Comparison of ENCODE assay signal across 19 cellular contexts in genomic region chr7:140206963-140207362, GRCh38. TPM values are rescaled to one million over a fixed set of nuclear protein-coding genes. Genes with fewer than 3 reads are reported as not detected.
A peak's percentile ranks its signal among the peaks of the same experiment; 100 is the strongest.
DNase-seq lines count a peak whose midpoint lies in the region; ATAC-seq and TF ChIP-seq lines count a peak whose summit lies in the region.
"Had no signal": no experiment of that assay in that cellular context is flagged by ENCODE, and none has a peak within 500 bp of the region (broad histone marks: within the 10 kb centered on the region; RNA-seq: fewer than 3 reads in every experiment).

No MANE protein-coding gene starts in this region.

- POLR2A ChIA-PET in activated CD4-positive, alpha-beta memory T cell treated with anti-CD3 and anti-CD28 coated beads, Interleukin-2, amount 10 ng/mL, durations not matched to agents 7 days and 5 days (lab: Charles Lee) = interaction anchor here (0.8 to 16.0 kb wide), 7 partner anchors 8 to 152 kb away, joined by 3 to 318 read pairs (median 4); partner anchors contain the start of gene KDM7A

- no peaks in the 10 kb centered on the region for H3K36me3 ChIP-seq in transverse colon

- H3K4me1 Mint-ChIP-seq in activated naive CD4-positive, alpha-beta T cell treated with anti-CD3 and anti-CD28 coated beads for 36 hours (ENCODE audit: low read depth) = peaks cover 62% of the 10 kb centered on the region
- peaks cover 65% of the 10 kb centered on the region for H3K4me1 Mint-ChIP-seq in activated CD4-positive, alpha-beta memory T cell treated with anti-CD3 and anti-CD28 coated beads, Interleukin-2, amount 10 ng/mL, durations not matched to agents 7 days and 5 days
- peaks cover 27% of the 10 kb centered on the region for H3K4me1 Mint-ChIP-seq in neural crest cell
- H3K4me1 Mint-ChIP-seq in stimulated activated naive B cell treated with anti-CD40 and anti-IgM and Interleukin-4, amounts not matched to agents 10 μg/mL and 1 μg/mL and 100 μg/mL, for 72 hours = peaks cover 37 to 63% of the 10 kb centered on the region in 2 donors

- H3K4me1 ChIP-seq in transverse colon = peaks cover 0 to 11% (median 1%) of the 10 kb centered on the region in 4 donors

- H3K36me3 Mint-ChIP-seq in activated naive CD4-positive, alpha-beta T cell treated with anti-CD3 and anti-CD28 coated beads for 36 hours (ENCODE audit: low read depth) = peaks cover 6% of the 10 kb centered on the region
- H3K36me3 Mint-ChIP-seq in activated CD4-positive, alpha-beta memory T cell treated with anti-CD3 and anti-CD28 coated beads, Interleukin-2, amount 10 ng/mL, durations not matched to agents 7 days and 5 days (ENCODE audit: low read depth) = peaks cover 11% of the 10 kb centered on the region
- peaks cover 3% of the 10 kb centered on the region for H3K36me3 Mint-ChIP-seq in neural crest cell (ENCODE audit: low read depth)
- peaks cover 4 to 5% of the 10 kb centered on the region in 2 donors for H3K36me3 Mint-ChIP-seq in stimulated activated naive B cell treated with anti-CD40 and anti-IgM and Interleukin-4, amounts not matched to agents 10 μg/mL and 1 μg/mL and 100 μg/mL, for 72 hours

- H3K27me3 ChIP-seq in transverse colon = no peaks in the 10 kb centered on the region

- peak overlapping the region; percentile 89 for H3K27ac Mint-ChIP-seq in activated naive CD4-positive, alpha-beta T cell treated with anti-CD3 and anti-CD28 coated beads for 36 hours
- peak overlapping the region; percentile 83 for H3K27ac Mint-ChIP-seq in activated CD4-positive, alpha-beta memory T cell treated with anti-CD3 and anti-CD28 coated beads, Interleukin-2, amount 10 ng/mL, durations not matched to agents 7 days and 5 days
- H3K27ac Mint-ChIP-seq in neural crest cell (ENCODE audit: unreplicated experiment) = peak overlapping the region; percentile 76
- no peak overlapping the region for H3K27ac Mint-ChIP-seq in stimulated activated naive B cell treated with anti-CD40 and anti-IgM and Interleukin-4, amounts not matched to agents 10 μg/mL and 1 μg/mL and 100 μg/mL, for 72 hours

- no peak overlapping the region for H3K27ac ChIP-seq in transverse colon

- CTCF ChIA-PET in activated naive CD4-positive, alpha-beta T cell treated with anti-CD3 and anti-CD28 coated beads for 36 hours (lab: Charles Lee) = interaction anchor here (0.9 to 1.1 kb wide), 3 partner anchors 9 to 23 kb away, joined by 3 to 6 read pairs (median 4); no protein-coding TSS in a partner anchor
- CTCF ChIA-PET in activated CD4-positive, alpha-beta memory T cell treated with anti-CD3 and anti-CD28 coated beads, Interleukin-2, amount 10 ng/mL, durations not matched to agents 7 days and 5 days (lab: Charles Lee) = interaction anchor here (0.6 to 1.3 kb wide), 3 partner anchors 29 to 289 kb away, joined by 3 to 5 read pairs (median 3); no protein-coding TSS in a partner anchor

- no peak for DNase-seq in activated naive CD4-positive, alpha-beta T cell treated with anti-CD3 and anti-CD28 coated beads for 36 hours
- DNase-seq in activated naive CD4-positive, alpha-beta T cell (lab: John Stamatoyannopoulos, UW) = no peak
- DNase-seq in COLO829 (ENCODE audit: low spot score) (peak; percentile 42), neural crest cell (ENCODE audit: low read depth, low spot score) (no peak), transverse colon (no peak)
- DNase-seq in activated CD4-positive, alpha-beta memory T cell treated with anti-CD3 and anti-CD28 coated beads, Interleukin-2, amount 10 ng/mL, durations not matched to agents 7 days and 5 days = no peak
- no peak for DNase-seq in stimulated activated naive B cell treated with anti-CD40 and anti-IgM and Interleukin-4, amounts not matched to agents 10 μg/mL and 1 μg/mL and 100 μg/mL, for 72 hours
- no peak for DNase-seq in activated CD8-positive, alpha-beta memory T cell treated with anti-CD3 and anti-CD28 coated beads, Interleukin-2, amount 50 U/mL, for 48 hours
- DNase-seq: ACHN; Karpas-422; MM.1S; NCI-H1105; NCI-H1694 treated with DMSO at 0.1 percent for 48 hours; NCI-H345; NCI-H526 treated with DMSO at 0.1 percent for 48 hours; NK-92 treated with Interleukin-12 subunit alpha and Interleukin-12 subunit beta, amount 100 ng/mL, for 24 hours; OCI-M1; RPMI8226 had no signal

- no peak overlapping the region for H3K4me3 Mint-ChIP-seq in activated naive CD4-positive, alpha-beta T cell treated with anti-CD3 and anti-CD28 coated beads for 36 hours
- peak overlapping the region; percentile 49 for H3K4me3 Mint-ChIP-seq in activated CD4-positive, alpha-beta memory T cell treated with anti-CD3 and anti-CD28 coated beads, Interleukin-2, amount 10 ng/mL, durations not matched to agents 7 days and 5 days
- H3K4me3 Mint-ChIP-seq in neural crest cell = no peak overlapping the region
- H3K4me3 Mint-ChIP-seq in stimulated activated naive B cell treated with anti-CD40 and anti-IgM and Interleukin-4, amounts not matched to agents 10 μg/mL and 1 μg/mL and 100 μg/mL, for 72 hours = no peak overlapping the region

- in situ Hi-C loops in transverse colon (cut with MboI; ENCODE audit: low pct_ligation_motif_present in 1 of 4, low pct_unique_long_range_greater_than_20kb in 1 of 4, low sequenced_read_pairs in 3 of 4) = no loop called here

- H3K27me3 Mint-ChIP-seq in activated naive CD4-positive, alpha-beta T cell treated with anti-CD3 and anti-CD28 coated beads for 36 hours (ENCODE audit: low read depth) = no peaks in the 10 kb centered on the region
- H3K27me3 Mint-ChIP-seq in activated CD4-positive, alpha-beta memory T cell treated with anti-CD3 and anti-CD28 coated beads, Interleukin-2, amount 10 ng/mL, durations not matched to agents 7 days and 5 days = no peaks in the 10 kb centered on the region
- H3K27me3 Mint-ChIP-seq in neural crest cell (ENCODE audit: low read depth) = peaks cover 23% of the 10 kb centered on the region
- H3K27me3 Mint-ChIP-seq in stimulated activated naive B cell treated with anti-CD40 and anti-IgM and Interleukin-4, amounts not matched to agents 10 μg/mL and 1 μg/mL and 100 μg/mL, for 72 hours = peaks cover 3 to 17% of the 10 kb centered on the region in 2 donors

- no peak for TF ChIP-seq POLR2A in transverse colon (IDR thresholded peaks at IDR 0.05)

- TF ChIP-seq EP300 in transverse colon (IDR thresholded peaks at IDR 0.05; ENCODE audit: low read depth) = no peak

- WGBS in transverse colon (ENCODE audit: low coverage in 1 of 2), 2 donors = 77 to 83% methylated on average over 2 of the region's 2 CpGs

- H3K4me3 ChIP-seq in transverse colon = no peak overlapping the region

- ATAC-seq in stimulated activated naive B cell treated with anti-CD40 and anti-IgM and Interleukin-4, amounts not matched to agents 10 μg/mL and 1 μg/mL and 100 μg/mL, for 72 hours (replicated peaks) = no peak
- ATAC-seq: HCT116 had no signal

- peaks cover 13% of the 10 kb centered on the region for H3K9me3 Mint-ChIP-seq in activated naive CD4-positive, alpha-beta T cell treated with anti-CD3 and anti-CD28 coated beads for 36 hours
- peaks cover 11% of the 10 kb centered on the region for H3K9me3 Mint-ChIP-seq in activated CD4-positive, alpha-beta memory T cell treated with anti-CD3 and anti-CD28 coated beads, Interleukin-2, amount 10 ng/mL, durations not matched to agents 7 days and 5 days
- H3K9me3 Mint-ChIP-seq in neural crest cell = peaks cover 6% of the 10 kb centered on the region
- H3K9me3 Mint-ChIP-seq in stimulated activated naive B cell treated with anti-CD40 and anti-IgM and Interleukin-4, amounts not matched to agents 10 μg/mL and 1 μg/mL and 100 μg/mL, for 72 hours = peaks cover 4% of the 10 kb centered on the region in 2 donors

- H3K9me3 ChIP-seq in transverse colon = no peaks in the 10 kb centered on the region

- intact Hi-C loops in activated naive CD4-positive, alpha-beta T cell treated with anti-CD3 and anti-CD28 coated beads for 36 hours (cut with micrococcal nuclease) = loop anchor here (1.0 kb wide), 2 partner anchors 12 to 169 kb away; no protein-coding TSS in a partner anchor
- intact Hi-C loops in transverse colon (cut with DNase I; ENCODE audit: low total_unique reads) = no loop called here

- TF ChIP-seq CTCF in neural crest cell (conservative IDR thresholded peaks at IDR 0.05) (no peak), transverse colon (IDR thresholded peaks at IDR 0.05) (no peak)

RNA-seq across cellular contexts. Expression of gene KDM7A, which starts 30.2 kb away (rescaled TPM):
- total RNA-seq in activated naive CD4-positive, alpha-beta T cell treated with anti-CD3 and anti-CD28 coated beads for 36 hours = 10 to 100 TPM; 27.4 to 29.3 TPM
- 10 to 100 TPM; 24.3 to 25.9 TPM for total RNA-seq in activated CD4-positive, alpha-beta memory T cell treated with anti-CD3 and anti-CD28 coated beads, Interleukin-2, amount 10 ng/mL, durations not matched to agents 7 days and 5 days
- total RNA-seq in neural crest cell (4.9 and 5.2 TPM in 2 replicates), transverse colon (10 to 100 TPM; 21.9 to 84.2 (median 54.6) TPM)
